ENCODE assay signal across 13 cellular contexts in genomic region chr9:88746744-88747398, GRCh38.
DNase-seq lines count a peak whose midpoint lies in the region; ATAC-seq, FAIRE-seq and TF ChIP-seq lines count a peak whose summit lies in the region.
"Had no signal": no experiment of that assay in that cellular context is flagged by ENCODE, and none has a peak within 500 bp of the region (broad histone marks: within the 10 kb centered on the region; RNA-seq: fewer than 3 reads in every experiment).

No MANE protein-coding gene starts in this region.

- no peak for FAIRE-seq in small intestine (lab: Jason Lieb, UNC)

- H3K27me3 Mint-ChIP-seq in WTC11 (ENCODE audit: low read depth) = no peaks in the 10 kb centered on the region
- H3K27me3 Mint-ChIP-seq: activated naive CD8-positive, alpha-beta T cell treated with anti-CD3 and anti-CD28 coated beads, Interleukin-2, amount 10 ng/mL, durations not matched to agents 7 days and 5 days had no signal

- no peak for TF ChIP-seq CTCF in WTC11 (IDR thresholded peaks at IDR 0.05)
- TF ChIP-seq CTCF in BE2C (IDR thresholded peaks at IDR 0.05; ENCODE audit: low read depth, low read length) = no peak

- peaks cover 19% of the 10 kb centered on the region for H3K9me3 Mint-ChIP-seq in WTC11
- H3K9me3 Mint-ChIP-seq: activated naive CD8-positive, alpha-beta T cell treated with anti-CD3 and anti-CD28 coated beads, Interleukin-2, amount 10 ng/mL, durations not matched to agents 7 days and 5 days had no signal

- H3K27me3 ChIP-seq in HUES48 (ENCODE audit: control insufficient read depth, insufficient read depth, low read length) = no peaks in the 10 kb centered on the region
- no peaks in the 10 kb centered on the region for H3K27me3 ChIP-seq in small intestine (ENCODE audit: control insufficient read depth in 2 of 2, insufficient read depth in 2 of 2, low read length in 2 of 2)
- no peaks in the 10 kb centered on the region for H3K27me3 ChIP-seq in BE2C

- CTCF ChIA-PET in WTC11 (lab: Charles Lee) = interaction anchor here (0.5 to 1.4 kb wide), 6 partner anchors 16 to 532 kb away, joined by 3 read pairs; partner anchors contain the start of gene S1PR3

- peak overlapping the region; percentile 88 for H3K27ac Mint-ChIP-seq in WTC11
- H3K27ac Mint-ChIP-seq: activated CD8-positive, alpha-beta T cell treated with anti-CD3 and anti-CD28 coated beads, Interleukin-2, amount 10 ng/mL, durations not matched to agents 7 days and 5 days; activated naive CD8-positive, alpha-beta T cell treated with anti-CD3 and anti-CD28 coated beads, Interleukin-2, amount 10 ng/mL, durations not matched to agents 7 days and 5 days had no signal

- 58 to 72% (median 60%) methylated on average over 9 of the region's 9 CpGs for WGBS in small intestine, 3 donors

- ATAC-seq in WTC11 = peak; percentile 72
- no peak for ATAC-seq in HG03521 (IDR thresholded peaks at IDR 0.05; ENCODE audit: unreplicated experiment)
- ATAC-seq: activated CD8-positive, alpha-beta T cell treated with anti-CD3 and anti-CD28 coated beads, Interleukin-2, amount 10 ng/mL, durations not matched to agents 7 days and 5 days had no signal

- H3K4me3 ChIP-seq in HUES48 (ENCODE audit: low read depth, low read length) = no peak overlapping the region
- H3K4me3 ChIP-seq in small intestine (ENCODE audit: low read depth in 1 of 2, low read length in 2 of 2) = no peak overlapping the region
- H3K4me3 ChIP-seq in BE2C (ENCODE audit: low read depth, low read length) = no peak overlapping the region

- H3K9me3 ChIP-seq in HUES48 (ENCODE audit: control insufficient read depth, insufficient read depth, low read length) = no peaks in the 10 kb centered on the region
- H3K9me3 ChIP-seq in small intestine (ENCODE audit: control insufficient read depth, low read depth) = no peaks in the 10 kb centered on the region
- H3K9me3 ChIP-seq in BE2C = no peaks in the 10 kb centered on the region

- DNase-seq in WTC11 (ENCODE audit: low spot score) (peak; percentile 37), islet precursor cell (peak; percentile 92), small intestine (no peak), BE2C (no peak)
- no peak for DNase-seq in stimulated activated naive CD4-positive, alpha-beta T cell treated with Interleukin-2 at 50 U/mL for 16 hours (lab: John Stamatoyannopoulos, UW)
- no peak for DNase-seq in activated CD8-positive, alpha-beta memory T cell treated with anti-CD3 and anti-CD28 coated beads, Interleukin-2, amount 50 U/mL, for 48 hours
- DNase-seq: activated CD8-positive, alpha-beta T cell treated with anti-CD3 and anti-CD28 coated beads, Interleukin-2, amount 10 ng/mL, durations not matched to agents 7 days and 5 days; activated naive CD8-positive, alpha-beta T cell treated with anti-CD3 and anti-CD28 coated beads, Interleukin-2, amount 10 ng/mL, durations not matched to agents 7 days and 5 days; effector memory CD4-positive, alpha-beta T cell; NCI-H1048; NCI-H510A treated with DMSO at 0.1 percent for 48 hours had no signal

- no peaks in the 10 kb centered on the region for H3K36me3 ChIP-seq in HUES48 (ENCODE audit: control insufficient read depth, insufficient read depth, low read length)
- H3K36me3 ChIP-seq in small intestine (ENCODE audit: control insufficient read depth in 2 of 2, insufficient read depth in 2 of 2, low read length in 2 of 2) = no peaks in the 10 kb centered on the region
- no peaks in the 10 kb centered on the region for H3K36me3 ChIP-seq in BE2C

- H3K9ac ChIP-seq in HUES48 (ENCODE audit: low read depth, low read length) = peak overlapping the region; percentile 18; the same call in 1 of the 2 replicates

- H3K27ac ChIP-seq in HUES48 (ENCODE audit: low read depth, low read length) (peak overlapping the region; percentile 80), small intestine (ENCODE audit: low read depth in 1 of 2, low read length in 1 of 2) (peak overlapping the region; percentile 17 to 53)

- H3K4me3 Mint-ChIP-seq in WTC11 = no peak overlapping the region
- H3K4me3 Mint-ChIP-seq: activated CD8-positive, alpha-beta T cell treated with anti-CD3 and anti-CD28 coated beads, Interleukin-2, amount 10 ng/mL, durations not matched to agents 7 days and 5 days; activated naive CD8-positive, alpha-beta T cell treated with anti-CD3 and anti-CD28 coated beads, Interleukin-2, amount 10 ng/mL, durations not matched to agents 7 days and 5 days had no signal

- POLR2A ChIA-PET in WTC11 (lab: Charles Lee) = interaction anchor here (1.0 kb wide), 1 partner anchor 243 kb away, joined by 3 read pairs; no protein-coding TSS in a partner anchor

- H3K36me3 Mint-ChIP-seq in WTC11 = peaks cover 5% of the 10 kb centered on the region; the same call in 1 of the 2 replicates
- H3K36me3 Mint-ChIP-seq: activated naive CD8-positive, alpha-beta T cell treated with anti-CD3 and anti-CD28 coated beads, Interleukin-2, amount 10 ng/mL, durations not matched to agents 7 days and 5 days had no signal

- peaks cover 43% of the 10 kb centered on the region for H3K4me1 Mint-ChIP-seq in WTC11
- H3K4me1 Mint-ChIP-seq: activated naive CD8-positive, alpha-beta T cell treated with anti-CD3 and anti-CD28 coated beads, Interleukin-2, amount 10 ng/mL, durations not matched to agents 7 days and 5 days had no signal

- H3K4me1 ChIP-seq in HUES48 (ENCODE audit: control insufficient read depth, insufficient read depth, low read length) (peaks cover 29% of the 10 kb centered on the region), small intestine (ENCODE audit: control insufficient read depth in 2 of 2, insufficient read depth in 1 of 2, low read depth in 1 of 2, low read length in 1 of 2) (no peaks in the 10 kb centered on the region), BE2C (peaks cover 38% of the 10 kb centered on the region)

TF ChIP-seq in WTC11, 78 proteins besides CTCF, POLR2A, EP300 and RAD21:
- TF ChIP-seq ZNF423 (CRISPR knock-in tag; IDR thresholded peaks at IDR 0.05) (peak; percentile 31; the same call in 1 of the 2 replicates), FOXP4 (CRISPR knock-in tag; IDR thresholded peaks at IDR 0.05) (0 out of 2 replicates have a peak, but pooled peaks have one; percentile 32), ZNF138 (CRISPR knock-in tag; conservative IDR thresholded peaks at IDR 0.05) (no peak)

Comparison
In these comparisons a context has a peak if more than half of its experiments do, and no peak if none do; other contexts are left out.
1. DNase-seq: peak in WTC11 (single experiment) and islet precursor cell (single experiment); none in small intestine (single experiment), stimulated activated naive CD4-positive, alpha-beta T cell treated with Interleukin-2 at 50 U/mL for 16 hours (single experiment), BE2C (single experiment) and activated CD8-positive, alpha-beta memory T cell treated with anti-CD3 and anti-CD28 coated beads, Interleukin-2, amount 50 U/mL, for 48 hours (single experiment).